Comparison of ENCODE assay signal across 24 cellular contexts in genomic region chr11:124394408-124394807, GRCh38. TPM values are rescaled to one million over a fixed set of nuclear protein-coding genes. Genes with fewer than 3 reads are reported as not detected.
DNase-seq lines count a peak whose midpoint lies in the region; ATAC-seq and TF ChIP-seq lines count a peak whose summit lies in the region.
"Had no signal": no experiment of that assay in that cellular context is flagged by ENCODE, and none has a peak within 500 bp of the region (broad histone marks: within the 10 kb centered on the region; RNA-seq: fewer than 3 reads in every experiment).

No MANE protein-coding gene starts in this region.

- no peak overlapping the region for H2AFZ ChIP-seq in IMR-90 (replicated peaks; ENCODE audit: low read length, poor library complexity)
- no peak overlapping the region for H2AFZ ChIP-seq in mesenchymal stem cell (ENCODE audit: low read depth, low read length)

- no peak for TF ChIP-seq RAD21 in IMR-90 (IDR thresholded peaks at IDR 0.05; ENCODE audit: low read length)

- no peak overlapping the region for H2BK12ac ChIP-seq in mesenchymal stem cell (ENCODE audit: low read length in 2 of 2)

- no peaks in the 10 kb centered on the region for H3K9me1 ChIP-seq in IMR-90 (ENCODE audit: insufficient read depth, low read length)

- in situ Hi-C loops in IMR-90 (cut with MboI; ENCODE audit: low sequenced_read_pairs): no loop called here

- no peaks in the 10 kb centered on the region for H3K36me3 ChIP-seq in IMR-90 (ENCODE audit: control insufficient read depth, insufficient read depth, low read length)
- no peaks in the 10 kb centered on the region for H3K36me3 ChIP-seq in mesenchymal stem cell (ENCODE audit: control insufficient read depth in 1 of 2, insufficient read depth in 2 of 2, low read depth in 1 of 2, low read length in 2 of 2)
- H3K36me3 ChIP-seq in BE2C: no peaks in the 10 kb centered on the region
- H3K36me3 ChIP-seq: gastroesophageal sphincter had no signal

- H2BK120ac ChIP-seq in IMR-90 (ENCODE audit: low read depth, low read length) (no peak overlapping the region), mesenchymal stem cell (ENCODE audit: low read depth, low read length) (no peak overlapping the region)

- H4K8ac ChIP-seq in IMR-90 (ENCODE audit: low read depth in 2 of 2, low read length in 2 of 2): no peak overlapping the region
- H4K8ac ChIP-seq in mesenchymal stem cell (ENCODE audit: low read length): no peak overlapping the region

- H4K91ac ChIP-seq in IMR-90 (ENCODE audit: insufficient read depth, low read depth, low read length) (no peak overlapping the region), mesenchymal stem cell (ENCODE audit: low read length) (no peak overlapping the region)

- no peak for ATAC-seq in IMR-90 (ENCODE audit: low read depth)
- no peak for ATAC-seq in activated CD4-positive, CD25-positive, alpha-beta regulatory T cell treated with anti-CD3 and anti-CD28 coated beads, Interleukin-2, amount 50 U/mL, for 24 hours
- no peak for ATAC-seq in activated T-cell treated with anti-CD3 and anti-CD28 coated beads, Interleukin-2, amount 50 U/mL, for 72 hours (replicated peaks in 1 of 2)
- ATAC-seq: gastroesophageal sphincter, left colon had no signal

- H3K18ac ChIP-seq in IMR-90 (ENCODE audit: low read depth, low read length): no peak overlapping the region
- no peak overlapping the region for H3K18ac ChIP-seq in mesenchymal stem cell (ENCODE audit: low read depth in 1 of 2, low read length in 2 of 2)

- H2BK5ac ChIP-seq in IMR-90 (ENCODE audit: low read depth, low read length, poor library complexity, severe bottlenecking) (no peak overlapping the region), mesenchymal stem cell (ENCODE audit: low read depth, low read length, poor library complexity, severe bottlenecking) (no peak overlapping the region)

- peaks cover 0 to 1% of the 10 kb centered on the region in 2 donors for H3K9me3 Mint-ChIP-seq in activated T-cell treated with anti-CD3 and anti-CD28 coated beads, Interleukin-2, amount 50 U/mL, for 72 hours

- H3K9me3 ChIP-seq in IMR-90 (ENCODE audit: control insufficient read depth, insufficient read depth, low read length): no peaks in the 10 kb centered on the region
- no peaks in the 10 kb centered on the region for H3K9me3 ChIP-seq in mesenchymal stem cell (ENCODE audit: control insufficient read depth, low read length)
- H3K9me3 ChIP-seq in BE2C: no peaks in the 10 kb centered on the region
- H3K9me3 ChIP-seq: gastroesophageal sphincter, SK-N-SH had no signal

- no peak overlapping the region for H4K5ac ChIP-seq in IMR-90 (ENCODE audit: low read depth, low read length)

- TF ChIP-seq POLR2A in IMR-90 (IDR thresholded peaks at IDR 0.05; ENCODE audit: low read depth, low read length): no peak

- no peaks in the 10 kb centered on the region for H3K27me3 Mint-ChIP-seq in activated T-cell treated with anti-CD3 and anti-CD28 coated beads, Interleukin-2, amount 50 U/mL, for 72 hours (ENCODE audit: low read depth)
- H3K27me3 Mint-ChIP-seq: progenitor cell of endocrine pancreas had no signal

- H3K79me1 ChIP-seq in IMR-90 (ENCODE audit: low read depth in 1 of 2, low read length in 2 of 2): no peaks in the 10 kb centered on the region
- H3K79me1 ChIP-seq in mesenchymal stem cell (replicated peaks; ENCODE audit: low read length, poor library complexity, severe bottlenecking): no peaks in the 10 kb centered on the region

- H3K27ac ChIP-seq in IMR-90 (ENCODE audit: insufficient read depth, low read length) (no peak overlapping the region), mesenchymal stem cell (ENCODE audit: low read length, poor library complexity, severe bottlenecking) (no peak overlapping the region)
- H3K27ac ChIP-seq: gastroesophageal sphincter had no signal

- H2AK5ac ChIP-seq in IMR-90 (ENCODE audit: low read depth, low read length) (no peak overlapping the region), mesenchymal stem cell (ENCODE audit: low read length, severe bottlenecking) (no peak overlapping the region)

- no peaks in the 10 kb centered on the region for H3K4me1 Mint-ChIP-seq in activated T-cell treated with anti-CD3 and anti-CD28 coated beads, Interleukin-2, amount 50 U/mL, for 72 hours (ENCODE audit: low read depth)

- H3K36me3 Mint-ChIP-seq in activated T-cell treated with anti-CD3 and anti-CD28 coated beads, Interleukin-2, amount 50 U/mL, for 72 hours (ENCODE audit: insufficient read depth in 2 of 2): no peaks in the 10 kb centered on the region

- CTCF ChIA-PET in IMR-90 (lab: Yijun Ruan, JAX): interaction anchor here (0.5 to 0.7 kb wide), 2 partner anchors 22 to 153 kb away, joined by 3 read pairs; no protein-coding TSS in a partner anchor

- no peak overlapping the region for H3K27ac Mint-ChIP-seq in activated T-cell treated with anti-CD3 and anti-CD28 coated beads, Interleukin-2, amount 50 U/mL, for 72 hours
- H3K27ac Mint-ChIP-seq: progenitor cell of endocrine pancreas had no signal

- no peak overlapping the region for H3K4me3 Mint-ChIP-seq in activated T-cell treated with anti-CD3 and anti-CD28 coated beads, Interleukin-2, amount 50 U/mL, for 72 hours

- H3K9ac ChIP-seq in IMR-90 (ENCODE audit: low read depth, low read length) (no peak overlapping the region), mesenchymal stem cell (ENCODE audit: low read length) (no peak overlapping the region)
- H3K9ac ChIP-seq: SK-N-SH had no signal

- no peak overlapping the region for H3K14ac ChIP-seq in IMR-90 (replicated peaks; ENCODE audit: low read depth, low read length)
- no peak overlapping the region for H3K14ac ChIP-seq in mesenchymal stem cell (ENCODE audit: low read length in 2 of 2)

- intact Hi-C loops in IMR-90 (cut with micrococcal nuclease): no loop called here

- no peak overlapping the region for H3K4me3 ChIP-seq in IMR-90 (ENCODE audit: insufficient read depth, low read depth, low read length)
- no peak overlapping the region for H3K4me3 ChIP-seq in cardiac fibroblast (replicated peaks in 1 of 2; ENCODE audit: low read depth in 2 of 2, low read length in 2 of 2)
- no peak overlapping the region for H3K4me3 ChIP-seq in mesenchymal stem cell (ENCODE audit: insufficient read depth in 1 of 2, low read depth in 1 of 2, low read length in 2 of 2)
- H3K4me3 ChIP-seq in BE2C (ENCODE audit: low read depth, low read length): no peak overlapping the region
- H3K4me3 ChIP-seq: gastroesophageal sphincter had no signal

- WGBS in IMR-90 (ENCODE audit: extremely low coverage in 2 of 2, insufficient read length in 1 of 2), 2 experiments: no CpG with 5 or more reads among the region's 3 CpGs
- WGBS in mesenchymal stem cell: 85% methylated on average over 2 of the region's 3 CpGs

- no peaks in the 10 kb centered on the region; the same call in 1 of the 2 replicates for H3K27me3 ChIP-seq in IMR-90 (ENCODE audit: control insufficient read depth, insufficient read depth, low read length)
- H3K27me3 ChIP-seq in mesenchymal stem cell (ENCODE audit: control insufficient read depth in 1 of 2, insufficient read depth in 1 of 2, low read length in 2 of 2): no peaks in the 10 kb centered on the region
- H3K27me3 ChIP-seq in BE2C: no peaks in the 10 kb centered on the region

- POLR2A ChIA-PET in IMR-90 (lab: Charles Lee; ENCODE audit: unreplicated experiment): no interaction called here

- no peak overlapping the region for H2BK15ac ChIP-seq in IMR-90 (ENCODE audit: low read depth, low read length)
- H2BK15ac ChIP-seq in mesenchymal stem cell (ENCODE audit: low read depth, poor library complexity, severe bottlenecking): no peak overlapping the region

- H3K4me2 ChIP-seq in IMR-90 (ENCODE audit: low read depth, low read length): no peak overlapping the region
- H3K4me2 ChIP-seq in mesenchymal stem cell (ENCODE audit: low read length, poor library complexity, severe bottlenecking): no peak overlapping the region
- H3K4me2 ChIP-seq: SK-N-SH had no signal

- DNase-seq in IMR-90 (peak; percentile 47), RPMI7951 (ENCODE audit: low read depth) (peak; percentile 46), cardiac fibroblast (ENCODE audit: low read depth in 2 of 2) (peak; percentile 5 to 52), mesenchymal stem cell (peak; percentile 30), DMS114 treated with DMSO at 0.1 percent for 48 hours (lab: John Stamatoyannopoulos, UW; ENCODE audit: unreplicated experiment) (no peak), BE2C (no peak)
- no peak for DNase-seq in activated T-cell treated with anti-CD3 and anti-CD28 coated beads, Interleukin-2, amount 50 U/mL, for 72 hours
- DNase-seq: activated CD4-positive, alpha-beta T cell treated with anti-CD3 and anti-CD28 coated beads for 48 hours; activated CD8-positive, alpha-beta memory T cell treated with anti-CD3 and anti-CD28 coated beads, Interleukin-2, amount 50 U/mL, for 48 hours; amygdala; Karpas-422; left colon; NCI-H2227 treated with DMSO at 0.1 percent for 48 hours; NCI-H82; SK-N-SH; stimulated activated CD4-positive, alpha-beta T cell treated with anti-CD3 and anti-CD28 coated beads, Interleukin-4, amount 100 ng/mL, for 4 hours; T1000 had no signal

- no peak overlapping the region for H2AK9ac ChIP-seq in IMR-90 (replicated peaks; ENCODE audit: low read depth, low read length, poor library complexity)

- no peak overlapping the region for H3K23ac ChIP-seq in IMR-90 (ENCODE audit: low read depth, low read length)
- H3K23ac ChIP-seq in mesenchymal stem cell (ENCODE audit: low read length in 2 of 2): no peak overlapping the region

- H2BK20ac ChIP-seq in IMR-90 (ENCODE audit: low read depth, low read length): no peak overlapping the region

- H3K56ac ChIP-seq in IMR-90 (ENCODE audit: extremely low read depth, insufficient read depth, low read length): no peak overlapping the region

- H3K4ac ChIP-seq in IMR-90 (ENCODE audit: low read depth, low read length) (no peak overlapping the region), mesenchymal stem cell (ENCODE audit: low read depth in 1 of 2, low read length in 2 of 2) (no peak overlapping the region)

- TF ChIP-seq CTCF in IMR-90 (conservative IDR thresholded peaks at IDR 0.05; ENCODE audit: low read depth, low read length) (no peak), cardiac fibroblast (IDR thresholded peaks at IDR 0.05; ENCODE audit: low read depth, low read length) (no peak), BE2C (IDR thresholded peaks at IDR 0.05; ENCODE audit: low read depth, low read length) (no peak)

- dilution Hi-C loops in IMR-90 (cut with HindIII; ENCODE audit: low sequenced_read_pairs, unreplicated experiment): no loop called here

- no TSS peak for BruUV-seq in IMR-90 (replicated peaks; lab: Mats Ljungman, UMichigan)

- no peaks in the 10 kb centered on the region for H4K20me1 ChIP-seq in IMR-90 (ENCODE audit: insufficient read depth, low read length)

- H3K4me1 ChIP-seq in IMR-90 (ENCODE audit: control insufficient read depth, insufficient read depth, low read length) (no peaks in the 10 kb centered on the region), mesenchymal stem cell (ENCODE audit: control insufficient read depth, insufficient read depth, low read depth, low read length) (no peaks in the 10 kb centered on the region), BE2C (no peaks in the 10 kb centered on the region)
- H3K4me1 ChIP-seq: gastroesophageal sphincter had no signal

RNA-seq across cellular contexts. Expression of gene OR8B3, which starts 4.4 kb away (rescaled TPM):
- total RNA-seq in IMR-90 (2012; rRNA removed): not detected in 2 replicates
- not detected in 2 replicates for polyA plus RNA-seq in IMR-90 (2012; rRNA removed)
- not detected in 2 replicates for polyA plus RNA-seq in IMR-90 (2012; cell fraction: cytosol; rRNA removed)
- polyA plus RNA-seq in IMR-90 (2012; cell fraction: nucleus; rRNA removed; ENCODE audit: low replicate concordance): not detected in 2 replicates
- total RNA-seq in RPMI7951 (2014; rRNA removed; shearing (Covaris generic)): not detected in 2 replicates
- not detected for polyA plus RNA-seq in mesenchymal stem cell (2013, experiment 1 of 2)
- not detected for polyA plus RNA-seq in mesenchymal stem cell (2013, experiment 2 of 2)
- total RNA-seq in activated T-cell treated with anti-CD3 and anti-CD28 coated beads, Interleukin-2, amount 50 U/mL, for 72 hours: not detected
- polyA plus RNA-seq in BE2C (2012; ENCODE audit: insufficient read depth, insufficient read length, low read depth): not detected
- total RNA-seq: G401, gastroesophageal sphincter, HT-29, left colon, progenitor cell of endocrine pancreas, urinary bladder had no signal
- polyA plus RNA-seq: neural cell, SK-N-SH, urinary bladder had no signal

RNA-seq across cellular contexts. Expression of gene OR8B2, which starts 10.1 kb away (rescaled TPM):
- not detected in 2 replicates for total RNA-seq in IMR-90 (2012; rRNA removed)
- not detected in 2 replicates for polyA plus RNA-seq in IMR-90 (2012; rRNA removed)
- not detected in 2 replicates for polyA plus RNA-seq in IMR-90 (2012; cell fraction: cytosol; rRNA removed)
- not detected in 2 replicates for polyA plus RNA-seq in IMR-90 (2012; cell fraction: nucleus; rRNA removed; ENCODE audit: low replicate concordance)
- total RNA-seq in RPMI7951 (2014; rRNA removed; shearing (Covaris generic)): not detected in 2 replicates
- not detected for polyA plus RNA-seq in mesenchymal stem cell (2013, experiment 1 of 2)
- not detected for polyA plus RNA-seq in mesenchymal stem cell (2013, experiment 2 of 2)
- not detected for total RNA-seq in activated T-cell treated with anti-CD3 and anti-CD28 coated beads, Interleukin-2, amount 50 U/mL, for 72 hours
- polyA plus RNA-seq in BE2C (2012; ENCODE audit: insufficient read depth, insufficient read length, low read depth): not detected
- total RNA-seq: G401, gastroesophageal sphincter, HT-29, left colon, progenitor cell of endocrine pancreas, urinary bladder had no signal
- polyA plus RNA-seq: neural cell, SK-N-SH, urinary bladder had no signal

RNA-seq across cellular contexts. Expression of gene OR8B4, which starts 30.3 kb away (rescaled TPM):
- total RNA-seq in IMR-90 (2012; rRNA removed): not detected in 2 replicates
- polyA plus RNA-seq in IMR-90 (2012; rRNA removed): not detected in 2 replicates
- polyA plus RNA-seq in IMR-90 (2012; cell fraction: cytosol; rRNA removed): not detected in 2 replicates
- not detected in 2 replicates for polyA plus RNA-seq in IMR-90 (2012; cell fraction: nucleus; rRNA removed; ENCODE audit: low replicate concordance)
- total RNA-seq in RPMI7951 (2014; rRNA removed; shearing (Covaris generic)): not detected in 2 replicates
- not detected for polyA plus RNA-seq in mesenchymal stem cell (2013, experiment 1 of 2)
- not detected for polyA plus RNA-seq in mesenchymal stem cell (2013, experiment 2 of 2)
- not detected for total RNA-seq in activated T-cell treated with anti-CD3 and anti-CD28 coated beads, Interleukin-2, amount 50 U/mL, for 72 hours
- not detected for polyA plus RNA-seq in BE2C (2012; ENCODE audit: insufficient read depth, insufficient read length, low read depth)
- total RNA-seq: G401, gastroesophageal sphincter, HT-29, left colon, progenitor cell of endocrine pancreas, urinary bladder had no signal
- polyA plus RNA-seq: neural cell, SK-N-SH, urinary bladder had no signal

RNA-seq across cellular contexts. Expression of gene OR8B8, which starts 51.1 kb away (rescaled TPM):
- not detected in 2 replicates for total RNA-seq in IMR-90 (2012; rRNA removed)
- not detected in 2 replicates for polyA plus RNA-seq in IMR-90 (2012; rRNA removed)
- polyA plus RNA-seq in IMR-90 (2012; cell fraction: cytosol; rRNA removed): not detected in 2 replicates
- not detected in 2 replicates for polyA plus RNA-seq in IMR-90 (2012; cell fraction: nucleus; rRNA removed; ENCODE audit: low replicate concordance)
- total RNA-seq in RPMI7951 (2014; rRNA removed; shearing (Covaris generic)): not detected in 2 replicates
- not detected for polyA plus RNA-seq in mesenchymal stem cell (2013, experiment 1 of 2)
- not detected for polyA plus RNA-seq in mesenchymal stem cell (2013, experiment 2 of 2)
- not detected for total RNA-seq in activated T-cell treated with anti-CD3 and anti-CD28 coated beads, Interleukin-2, amount 50 U/mL, for 72 hours
- not detected for polyA plus RNA-seq in BE2C (2012; ENCODE audit: insufficient read depth, insufficient read length, low read depth)
- total RNA-seq: G401, gastroesophageal sphincter, HT-29, left colon, progenitor cell of endocrine pancreas, urinary bladder had no signal
- polyA plus RNA-seq: neural cell, SK-N-SH, urinary bladder had no signal

Comparison
In these comparisons a context has a peak if more than half of its experiments do, and no peak if none do; other contexts are left out.
1. DNase-seq: peak in IMR-90 (single experiment), RPMI7951 (single experiment), cardiac fibroblast (2 of 2) and mesenchymal stem cell (single experiment); none in DMS114 treated with DMSO at 0.1 percent for 48 hours (single experiment), activated T-cell treated with anti-CD3 and anti-CD28 coated beads, Interleukin-2, amount 50 U/mL, for 72 hours (0 of 2) and BE2C (single experiment).